26 cellular contexts compared by ENCODE assay signal in genomic region chr20:40673442-40673841, GRCh38. TPM values are rescaled to one million over a fixed set of nuclear protein-coding genes. Genes with fewer than 3 reads are reported as not detected.
DNase-seq lines count a peak whose midpoint lies in the region; ATAC-seq and TF ChIP-seq lines count a peak whose summit lies in the region.
"Had no signal": no experiment of that assay in that cellular context is flagged by ENCODE, and none has a peak within 500 bp of the region (broad histone marks: within the 10 kb centered on the region; RNA-seq: fewer than 3 reads in every experiment).

No MANE protein-coding gene starts in this region.

- H3K4me1 ChIP-seq in foreskin keratinocyte = no peaks in the 10 kb centered on the region
- H3K4me1 ChIP-seq in prostate gland (replicated peaks) = peaks cover 10% of the 10 kb centered on the region

- H3K9me3 Mint-ChIP-seq in natural killer cell treated with Interleukin-12 subunit alpha and Interleukin-12 subunit beta and Interleukin-15 and Interleukin-18, amount 100 ng/mL, for 72 hours = no peaks in the 10 kb centered on the region
- H3K9me3 Mint-ChIP-seq: activated naive CD4-positive, alpha-beta T cell treated with anti-CD3 and anti-CD28 coated beads, Interleukin-2, amount 50 U/mL, for 24 hours; dendritic cell treated with granulocyte-macrophage colony-stimulating factor and Interleukin-4, amounts not matched to agents 40 ng/mL and 50 ng/mL, for 4 days; stimulated activated memory B cell treated with anti-CD40 and anti-IgM and Interleukin-4, amounts not matched to agents 10 μg/mL and 1 μg/mL and 100 μg/mL, for 72 hours; T-helper 2 cell treated with Interferon-gamma antibody and Interleukin-4, amounts not matched to agents 5 μg/mL and 100 μg/mL, for 36 hours had no signal

- intact Hi-C loops in prostate gland (cut with DNase I) = no loop called here

- no peak overlapping the region for H3K27ac ChIP-seq in foreskin keratinocyte
- no peak overlapping the region for H3K27ac ChIP-seq in prostate gland
- H3K27ac ChIP-seq: spleen, testis, WERI-Rb-1 had no signal

- no peak overlapping the region for H3K27ac Mint-ChIP-seq in natural killer cell treated with Interleukin-12 subunit alpha and Interleukin-12 subunit beta and Interleukin-15 and Interleukin-18, amount 100 ng/mL, for 72 hours
- H3K27ac Mint-ChIP-seq: activated naive CD4-positive, alpha-beta T cell treated with anti-CD3 and anti-CD28 coated beads, Interleukin-2, amount 50 U/mL, for 24 hours; dendritic cell treated with granulocyte-macrophage colony-stimulating factor and Interleukin-4, amounts not matched to agents 40 ng/mL and 50 ng/mL, for 4 days; IgD-negative memory B cell; stimulated activated memory B cell treated with anti-CD40 and anti-IgM and Interleukin-4, amounts not matched to agents 10 μg/mL and 1 μg/mL and 100 μg/mL, for 72 hours; T-helper 2 cell treated with Interferon-gamma antibody and Interleukin-4, amounts not matched to agents 5 μg/mL and 100 μg/mL, for 36 hours had no signal

- peak; percentile 32 for ATAC-seq in foreskin keratinocyte
- ATAC-seq in GM21390 (IDR thresholded peaks at IDR 0.05; ENCODE audit: unreplicated experiment) = no peak
- no peak for ATAC-seq in natural killer cell treated with Interleukin-12 subunit alpha and Interleukin-12 subunit beta and Interleukin-15 and Interleukin-18, amount 100 ng/mL, for 72 hours
- ATAC-seq: stimulated activated memory B cell treated with anti-CD40 and anti-IgM and Interleukin-4, amounts not matched to agents 10 μg/mL and 1 μg/mL and 100 μg/mL, for 72 hours had no signal

- no peak for TF ChIP-seq POLR2A in prostate gland (IDR thresholded peaks at IDR 0.05)

- H3K4me3 Mint-ChIP-seq in natural killer cell treated with Interleukin-12 subunit alpha and Interleukin-12 subunit beta and Interleukin-15 and Interleukin-18, amount 100 ng/mL, for 72 hours = no peak overlapping the region
- H3K4me3 Mint-ChIP-seq: activated naive CD4-positive, alpha-beta T cell treated with anti-CD3 and anti-CD28 coated beads, Interleukin-2, amount 50 U/mL, for 24 hours; dendritic cell treated with granulocyte-macrophage colony-stimulating factor and Interleukin-4, amounts not matched to agents 40 ng/mL and 50 ng/mL, for 4 days; IgD-negative memory B cell; stimulated activated memory B cell treated with anti-CD40 and anti-IgM and Interleukin-4, amounts not matched to agents 10 μg/mL and 1 μg/mL and 100 μg/mL, for 72 hours; T-helper 2 cell treated with Interferon-gamma antibody and Interleukin-4, amounts not matched to agents 5 μg/mL and 100 μg/mL, for 36 hours had no signal

- no peak overlapping the region for H3K4me3 ChIP-seq in prostate gland
- H3K4me3 ChIP-seq in MG63 = no peak overlapping the region
- H3K4me3 ChIP-seq: spleen, testis had no signal

- no peaks in the 10 kb centered on the region for H3K36me3 Mint-ChIP-seq in natural killer cell treated with Interleukin-12 subunit alpha and Interleukin-12 subunit beta and Interleukin-15 and Interleukin-18, amount 100 ng/mL, for 72 hours
- H3K36me3 Mint-ChIP-seq: activated naive CD4-positive, alpha-beta T cell treated with anti-CD3 and anti-CD28 coated beads, Interleukin-2, amount 50 U/mL, for 24 hours; IgD-negative memory B cell; stimulated activated memory B cell treated with anti-CD40 and anti-IgM and Interleukin-4, amounts not matched to agents 10 μg/mL and 1 μg/mL and 100 μg/mL, for 72 hours had no signal

- TF ChIP-seq CTCF in foreskin keratinocyte (conservative IDR thresholded peaks at IDR 0.05) = no peak
- TF ChIP-seq CTCF in prostate gland (IDR thresholded peaks at IDR 0.05) = no peak

- H3K9me3 ChIP-seq in prostate gland = no peaks in the 10 kb centered on the region
- no peaks in the 10 kb centered on the region for H3K9me3 ChIP-seq in MG63
- H3K9me3 ChIP-seq: spleen, testis had no signal

- H3K36me3 ChIP-seq in prostate gland (no peaks in the 10 kb centered on the region), MG63 (no peaks in the 10 kb centered on the region)
- H3K36me3 ChIP-seq: spleen, WERI-Rb-1 had no signal

- no peaks in the 10 kb centered on the region for H3K4me1 Mint-ChIP-seq in natural killer cell treated with Interleukin-12 subunit alpha and Interleukin-12 subunit beta and Interleukin-15 and Interleukin-18, amount 100 ng/mL, for 72 hours (ENCODE audit: low read depth in 2 of 2)
- H3K4me1 Mint-ChIP-seq: activated naive CD4-positive, alpha-beta T cell treated with anti-CD3 and anti-CD28 coated beads, Interleukin-2, amount 50 U/mL, for 24 hours; stimulated activated memory B cell treated with anti-CD40 and anti-IgM and Interleukin-4, amounts not matched to agents 10 μg/mL and 1 μg/mL and 100 μg/mL, for 72 hours had no signal

- peaks cover 30% of the 10 kb centered on the region for H3K27me3 ChIP-seq in foreskin keratinocyte
- H3K27me3 ChIP-seq in prostate gland (replicated peaks; ENCODE audit: insufficient read depth) = no peaks in the 10 kb centered on the region
- no peaks in the 10 kb centered on the region; the same call in 1 of the 2 replicates for H3K27me3 ChIP-seq in MG63
- H3K27me3 ChIP-seq: testis had no signal

- H3K27me3 Mint-ChIP-seq in natural killer cell treated with Interleukin-12 subunit alpha and Interleukin-12 subunit beta and Interleukin-15 and Interleukin-18, amount 100 ng/mL, for 72 hours = peaks cover 22 to 38% of the 10 kb centered on the region in 2 donors

- DNase-seq in ELF-1 (ENCODE audit: low read depth, low spot score) (peak; percentile 76), NCI-H510A (lab: John Stamatoyannopoulos, UW) (peak; percentile 51), foreskin keratinocyte (peak; percentile 10 to 36), prostate gland (ENCODE audit: low spot score) (peak; percentile 75), MG63 (no peak)
- no peak for DNase-seq in natural killer cell treated with Interleukin-12 subunit alpha and Interleukin-12 subunit beta and Interleukin-15 and Interleukin-18, amount 100 ng/mL, for 72 hours (ENCODE audit: low spot score)
- DNase-seq: activated CD4-positive, alpha-beta T cell treated with anti-CD3 and anti-CD28 coated beads, Interleukin-2, amount 50 U/mL, for 4 hours; activated CD8-positive, alpha-beta memory T cell treated with anti-CD3 and anti-CD28 coated beads, Interleukin-2, amount 50 U/mL, for 4 hours; anterior cingulate cortex; central memory CD4-positive, alpha-beta T cell; kidney; NCI-H1436; NCI-H2171; NCI-H524 treated with DMSO at 0.1 percent for 48 hours; nucleus accumbens; retina; spleen; stimulated activated CD4-positive, alpha-beta T cell treated with anti-CD3 and anti-CD28 coated beads, Interleukin-2, amount 100 ng/mL, for 48 hours; testis; WERI-Rb-1 had no signal

RNA-seq across cellular contexts. Expression of gene MAFB, which starts 15.6 kb away (rescaled TPM):
- total RNA-seq in foreskin keratinocyte (0.18 and 0.34 TPM in 2 replicates), prostate gland (10 to 100 TPM; 34.0 to 49.5 TPM)
- polyA plus RNA-seq in foreskin keratinocyte = 0.07 and 0.12 TPM in 2 replicates
- total RNA-seq in natural killer cell treated with Interleukin-12 subunit alpha and Interleukin-12 subunit beta and Interleukin-15 and Interleukin-18, amount 100 ng/mL, for 72 hours = 1 to 10 TPM in 1 of 2 donors, under 1 TPM in 1; 0.64 to 1.6 TPM
- 0.52 and 2.6 TPM in 2 replicates for total RNA-seq in MG63 (2014; rRNA removed; shearing (Covaris generic); ENCODE audit: low replicate concordance)
- polyA plus RNA-seq: IgD-negative memory B cell had no signal

Comparison
In these comparisons a context has a peak if more than half of its experiments do, and no peak if none do; other contexts are left out.
1. DNase-seq: peak in ELF-1 (single experiment), NCI-H510A (single experiment), foreskin keratinocyte (2 of 2) and prostate gland (single experiment); none in natural killer cell treated with Interleukin-12 subunit alpha and Interleukin-12 subunit beta and Interleukin-15 and Interleukin-18, amount 100 ng/mL, for 72 hours (single experiment) and MG63 (single experiment).